ENCODE assay signal across 1 cellular context in the genomic region with DNA sequence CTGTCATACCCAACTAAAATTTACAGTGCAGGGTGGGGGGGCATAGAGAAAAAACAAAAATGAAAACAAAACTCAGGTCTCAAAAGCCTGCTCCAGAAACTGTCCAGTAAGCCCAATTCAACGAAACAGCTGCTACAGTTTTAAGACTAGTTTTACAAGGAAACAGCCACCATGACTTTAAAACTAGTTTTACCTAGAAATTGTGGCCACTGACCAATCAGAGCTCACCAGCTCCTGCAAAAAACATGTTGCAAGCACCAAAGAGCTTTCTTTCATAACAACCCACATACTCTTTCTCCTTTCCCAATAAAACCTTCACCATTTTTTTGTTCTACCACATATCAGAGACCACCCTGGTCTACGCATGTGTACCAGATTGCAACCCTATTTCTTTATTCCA.
TF ChIP-seq lines count a peak whose summit lies in the region.

No MANE protein-coding gene starts in this region.

TF ChIP-seq in GM12878, 131 proteins besides CTCF, POLR2A, EP300 and RAD21:
- TF ChIP-seq STAT1 (conservative IDR thresholded peaks at IDR 0.05) (no peak), GABPA (IDR thresholded peaks at IDR 0.05; ENCODE audit: low read depth) (0 out of 2 replicates have a peak, but pooled peaks have one; percentile 21), SIX5 (IDR thresholded peaks at IDR 0.05; ENCODE audit: low read depth, low read length, severe bottlenecking) (peak; percentile 3)
